9 cellular contexts compared by ENCODE assay signal in the genomic region with DNA sequence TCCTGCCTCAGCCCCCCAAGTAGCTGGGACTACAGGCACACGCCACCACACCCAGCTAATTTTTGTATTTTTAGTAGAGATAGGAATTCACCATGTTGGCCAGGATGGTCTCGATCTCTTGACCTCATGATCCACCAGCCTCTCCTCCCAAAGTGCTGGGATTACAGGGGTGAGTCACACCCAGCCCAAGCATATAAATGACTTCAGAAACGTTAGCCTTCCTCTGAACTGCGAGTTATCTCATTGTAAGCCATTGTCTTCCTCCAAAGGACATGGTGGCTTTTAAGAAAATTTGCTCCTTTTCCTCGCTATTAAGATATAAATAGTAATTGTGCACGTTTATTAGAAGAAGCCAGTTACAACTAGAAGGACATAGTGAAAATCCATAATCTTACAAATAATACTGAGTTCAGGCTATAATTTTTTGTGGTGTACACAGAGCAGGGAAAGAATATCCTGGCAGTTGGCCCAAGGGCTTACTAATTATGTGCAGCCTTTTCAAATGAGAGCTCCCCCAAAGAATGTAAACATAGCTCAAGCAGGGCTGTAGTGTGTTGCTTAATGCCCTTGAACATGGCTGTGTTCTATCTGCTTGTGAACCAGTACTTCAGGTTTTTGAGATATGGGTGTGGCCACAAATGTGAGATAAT.
DNase-seq lines count a peak whose midpoint lies in the region; ATAC-seq, FAIRE-seq and TF ChIP-seq lines count a peak whose summit lies in the region.
"Had no signal": no experiment of that assay in that cellular context is flagged by ENCODE, and none has a peak within 500 bp of the region (broad histone marks: within the 10 kb centered on the region; RNA-seq: fewer than 3 reads in every experiment).

No MANE protein-coding gene starts in this region.

- no peak for TF ChIP-seq CTCF in bronchial epithelial cell (IDR thresholded peaks at IDR 0.05; ENCODE audit: insufficient read depth, low read length, severe bottlenecking)
- no peak for TF ChIP-seq CTCF in osteoblast (IDR thresholded peaks at IDR 0.05; ENCODE audit: extremely low read depth, low read depth, low read length)

- H3K27ac ChIP-seq in osteoblast (ENCODE audit: low read depth, low read length), result peak overlapping the region; percentile 29

- H3K27me3 ChIP-seq in bronchial epithelial cell (ENCODE audit: control insufficient read depth, insufficient read depth, low read length) (no peaks in the 10 kb centered on the region), osteoblast (ENCODE audit: insufficient read depth, low read length) (no peaks in the 10 kb centered on the region)

- no peak overlapping the region for H3K4me3 ChIP-seq in bronchial epithelial cell (ENCODE audit: low read depth, low read length)
- H3K4me3 ChIP-seq in osteoblast (ENCODE audit: insufficient read depth, low read length), result no peak overlapping the region

- peak overlapping the region; percentile 44 for H3K4me2 ChIP-seq in osteoblast (ENCODE audit: insufficient read depth, low read length)

- no peaks in the 10 kb centered on the region for H3K9me3 ChIP-seq in osteoblast (ENCODE audit: low read depth, low read length)

- H3K36me3 ChIP-seq in bronchial epithelial cell (ENCODE audit: control insufficient read depth, insufficient read depth, low read length) (peaks cover 2% of the 10 kb centered on the region), osteoblast (ENCODE audit: insufficient read depth, low read length) (no peaks in the 10 kb centered on the region)

- H3K79me2 ChIP-seq in osteoblast (ENCODE audit: insufficient read depth, low read length), result no peaks in the 10 kb centered on the region

- FAIRE-seq in bronchial epithelial cell (lab: Jason Lieb, UNC), result peak; percentile 47

- DNase-seq in GM03348 (ENCODE audit: low spot score) (peak; percentile 76), NCI-H2107 treated with DMSO at 0.1 percent for 48 hours (lab: John Stamatoyannopoulos, UW; ENCODE audit: unreplicated experiment) (peak; percentile 56), bronchial epithelial cell (ENCODE audit: low read depth) (peak; percentile 97), osteoblast (ENCODE audit: insufficient read length, low spot score, missing footprints) (peak; percentile 38), activated gamma-delta T cell treated with Interleukin-2 at 50 U/mL for 16 hours (no peak)
- DNase-seq in stimulated activated CD4-positive, alpha-beta T cell treated with anti-CD3 and anti-CD28 coated beads, Interleukin-15, amount 100 ng/mL, for 24 hours, result no peak
- DNase-seq: NCI-H524 treated with DMSO at 0.1 percent for 48 hours had no signal

- ATAC-seq in HG03521 (IDR thresholded peaks at IDR 0.05; ENCODE audit: unreplicated experiment), result no peak
- ATAC-seq in GM19452 (IDR thresholded peaks at IDR 0.05; ENCODE audit: unreplicated experiment), result no peak

- H2AFZ ChIP-seq in osteoblast (ENCODE audit: low read length), result no peak overlapping the region

- H4K20me1 ChIP-seq in osteoblast (ENCODE audit: insufficient read depth, low read length), result no peaks in the 10 kb centered on the region

- H3K4me1 ChIP-seq in osteoblast (ENCODE audit: insufficient read depth, low read length), result peaks cover 30% of the 10 kb centered on the region

Comparison
In these comparisons a context has a peak if more than half of its experiments do, and no peak if none do; other contexts are left out.
1. DNase-seq: peak in GM03348 (single experiment), NCI-H2107 treated with DMSO at 0.1 percent for 48 hours (single experiment), bronchial epithelial cell (single experiment) and osteoblast (single experiment); none in stimulated activated CD4-positive, alpha-beta T cell treated with anti-CD3 and anti-CD28 coated beads, Interleukin-15, amount 100 ng/mL, for 24 hours (single experiment) and activated gamma-delta T cell treated with Interleukin-2 at 50 U/mL for 16 hours (single experiment).